ENCODE assay signal across 1 cellular context in the genomic region with DNA sequence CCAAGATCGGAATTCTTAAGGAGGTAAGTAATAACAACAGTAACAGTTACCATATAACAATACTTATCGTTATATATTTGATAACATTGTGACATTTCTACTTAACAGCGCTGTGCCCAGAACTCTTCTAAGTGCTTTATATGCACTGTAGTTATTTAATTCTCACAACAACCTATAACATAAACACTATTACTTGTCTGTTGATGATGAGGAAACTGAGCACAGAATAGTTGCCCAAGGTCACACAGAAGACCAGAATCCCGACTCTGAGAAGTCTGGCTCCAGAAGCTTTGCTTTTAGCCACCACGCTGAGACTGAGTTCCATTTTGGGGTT.
TF ChIP-seq lines count a peak whose summit lies in the region.

No MANE protein-coding gene starts in this region.

TF ChIP-seq in HCT116, 20 proteins besides CTCF, POLR2A, EP300 and RAD21 (continued from another document):
- TF ChIP-seq, protein P1, sequence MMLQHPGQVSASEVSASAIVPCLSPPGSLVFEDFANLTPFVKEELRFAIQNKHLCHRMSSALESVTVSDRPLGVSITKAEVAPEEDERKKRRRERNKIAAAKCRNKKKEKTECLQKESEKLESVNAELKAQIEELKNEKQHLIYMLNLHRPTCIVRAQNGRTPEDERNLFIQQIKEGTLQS (IDR thresholded peaks at IDR 0.05): no peak
- TF ChIP-seq ELF1 (IDR thresholded peaks at IDR 0.05; ENCODE audit: borderline replicate concordance, low read depth): no peak
- no peak for TF ChIP-seq SP1 (IDR thresholded peaks at IDR 0.05; ENCODE audit: low read depth)
- no peak for TF ChIP-seq TCF7L2 (IDR thresholded peaks at IDR 0.05; ENCODE audit: borderline replicate concordance, extremely low read depth, insufficient read depth, insufficient read length)
TF ChIP-seq in HCT116: peak in this region for 0.
